ENCODE assay signal across 1 cellular context in the genomic region with DNA sequence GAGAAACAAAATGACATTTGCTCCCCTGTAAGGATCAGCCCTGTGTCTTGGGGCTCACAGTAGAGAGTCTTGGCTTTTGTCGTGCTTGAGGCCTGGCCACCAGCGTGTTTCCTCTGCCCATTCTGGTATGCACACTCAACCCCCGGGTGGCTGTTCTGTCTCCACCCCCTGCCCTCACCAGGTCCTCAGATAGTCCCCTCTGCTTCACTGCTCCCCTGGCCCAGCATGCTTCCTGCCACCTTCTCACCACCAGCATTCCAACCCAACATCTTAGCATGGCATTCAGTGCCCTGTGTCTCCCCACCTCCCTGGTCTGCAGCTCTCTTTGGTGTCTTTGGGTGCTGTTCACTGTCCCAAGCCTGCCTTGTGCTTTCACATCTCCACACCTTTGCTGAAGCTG.
TF ChIP-seq lines count a peak whose summit lies in the region.

No MANE protein-coding gene starts in this region.

TF ChIP-seq in SK-N-SH treated with all-trans-retinoic acid at 6 μM for 48 hours, 23 proteins besides CTCF, POLR2A, EP300 and RAD21 (continued from another document):
- TF ChIP-seq, protein P1, sequence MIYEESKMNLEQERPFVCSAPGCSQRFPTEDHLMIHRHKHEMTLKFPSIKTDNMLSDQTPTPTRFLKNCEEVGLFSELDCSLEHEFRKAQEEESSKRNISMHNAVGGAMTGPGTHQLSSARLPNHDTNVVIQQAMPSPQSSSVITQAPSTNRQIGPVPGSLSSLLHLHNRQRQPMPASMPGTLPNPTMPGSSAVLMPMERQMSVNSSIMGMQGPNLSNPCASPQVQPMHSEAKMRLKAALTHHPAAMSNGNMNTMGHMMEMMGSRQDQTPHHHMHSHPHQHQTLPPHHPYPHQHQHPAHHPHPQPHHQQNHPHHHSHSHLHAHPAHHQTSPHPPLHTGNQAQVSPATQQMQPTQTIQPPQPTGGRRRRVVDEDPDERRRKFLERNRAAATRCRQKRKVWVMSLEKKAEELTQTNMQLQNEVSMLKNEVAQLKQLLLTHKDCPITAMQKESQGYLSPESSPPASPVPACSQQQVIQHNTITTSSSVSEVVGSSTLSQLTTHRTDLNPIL (CRISPR knock-in tag; IDR thresholded peaks at IDR 0.05; ENCODE audit: low read depth): no peak
- TF ChIP-seq ESRRG (CRISPR knock-in tag; IDR thresholded peaks at IDR 0.05) (no peak), RARB (CRISPR knock-in tag; IDR thresholded peaks at IDR 0.05) (no peak), OSR1 (CRISPR knock-in tag; IDR thresholded peaks at IDR 0.05) (no peak), ZNF565 (CRISPR knock-in tag; conservative IDR thresholded peaks at IDR 0.05; ENCODE audit: low read depth) (no peak), ZNF8 (CRISPR knock-in tag; IDR thresholded peaks at IDR 0.05) (no peak), ARNTL (CRISPR knock-in tag; IDR thresholded peaks at IDR 0.05; ENCODE audit: borderline replicate concordance, low read depth) (no peak), TCF4 (CRISPR knock-in tag; IDR thresholded peaks at IDR 0.05; ENCODE audit: borderline replicate concordance) (no peak), ZNF70 (CRISPR knock-in tag; IDR thresholded peaks at IDR 0.05) (no peak), CSDC2 (CRISPR knock-in tag; IDR thresholded peaks at IDR 0.05) (no peak), ISL1 (CRISPR knock-in tag; IDR thresholded peaks at IDR 0.05) (no peak)
- TF ChIP-seq, protein P2, sequence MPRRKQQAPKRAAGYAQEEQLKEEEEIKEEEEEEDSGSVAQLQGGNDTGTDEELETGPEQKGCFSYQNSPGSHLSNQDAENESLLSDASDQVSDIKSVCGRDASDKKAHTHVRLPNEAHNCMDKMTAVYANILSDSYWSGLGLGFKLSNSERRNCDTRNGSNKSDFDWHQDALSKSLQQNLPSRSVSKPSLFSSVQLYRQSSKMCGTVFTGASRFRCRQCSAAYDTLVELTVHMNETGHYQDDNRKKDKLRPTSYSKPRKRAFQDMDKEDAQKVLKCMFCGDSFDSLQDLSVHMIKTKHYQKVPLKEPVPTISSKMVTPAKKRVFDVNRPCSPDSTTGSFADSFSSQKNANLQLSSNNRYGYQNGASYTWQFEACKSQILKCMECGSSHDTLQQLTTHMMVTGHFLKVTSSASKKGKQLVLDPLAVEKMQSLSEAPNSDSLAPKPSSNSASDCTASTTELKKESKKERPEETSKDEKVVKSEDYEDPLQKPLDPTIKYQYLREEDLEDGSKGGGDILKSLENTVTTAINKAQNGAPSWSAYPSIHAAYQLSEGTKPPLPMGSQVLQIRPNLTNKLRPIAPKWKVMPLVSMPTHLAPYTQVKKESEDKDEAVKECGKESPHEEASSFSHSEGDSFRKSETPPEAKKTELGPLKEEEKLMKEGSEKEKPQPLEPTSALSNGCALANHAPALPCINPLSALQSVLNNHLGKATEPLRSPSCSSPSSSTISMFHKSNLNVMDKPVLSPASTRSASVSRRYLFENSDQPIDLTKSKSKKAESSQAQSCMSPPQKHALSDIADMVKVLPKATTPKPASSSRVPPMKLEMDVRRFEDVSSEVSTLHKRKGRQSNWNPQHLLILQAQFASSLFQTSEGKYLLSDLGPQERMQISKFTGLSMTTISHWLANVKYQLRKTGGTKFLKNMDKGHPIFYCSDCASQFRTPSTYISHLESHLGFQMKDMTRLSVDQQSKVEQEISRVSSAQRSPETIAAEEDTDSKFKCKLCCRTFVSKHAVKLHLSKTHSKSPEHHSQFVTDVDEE (CRISPR knock-in tag; IDR thresholded peaks at IDR 0.05): no peak
- TF ChIP-seq, protein P3, sequence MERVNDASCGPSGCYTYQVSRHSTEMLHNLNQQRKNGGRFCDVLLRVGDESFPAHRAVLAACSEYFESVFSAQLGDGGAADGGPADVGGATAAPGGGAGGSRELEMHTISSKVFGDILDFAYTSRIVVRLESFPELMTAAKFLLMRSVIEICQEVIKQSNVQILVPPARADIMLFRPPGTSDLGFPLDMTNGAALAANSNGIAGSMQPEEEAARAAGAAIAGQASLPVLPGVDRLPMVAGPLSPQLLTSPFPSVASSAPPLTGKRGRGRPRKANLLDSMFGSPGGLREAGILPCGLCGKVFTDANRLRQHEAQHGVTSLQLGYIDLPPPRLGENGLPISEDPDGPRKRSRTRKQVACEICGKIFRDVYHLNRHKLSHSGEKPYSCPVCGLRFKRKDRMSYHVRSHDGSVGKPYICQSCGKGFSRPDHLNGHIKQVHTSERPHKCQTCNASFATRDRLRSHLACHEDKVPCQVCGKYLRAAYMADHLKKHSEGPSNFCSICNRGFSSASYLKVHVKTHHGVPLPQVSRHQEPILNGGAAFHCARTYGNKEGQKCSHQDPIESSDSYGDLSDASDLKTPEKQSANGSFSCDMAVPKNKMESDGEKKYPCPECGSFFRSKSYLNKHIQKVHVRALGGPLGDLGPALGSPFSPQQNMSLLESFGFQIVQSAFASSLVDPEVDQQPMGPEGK (CRISPR knock-in tag; IDR thresholded peaks at IDR 0.05; ENCODE audit: borderline replicate concordance): no peak
